22 cellular contexts compared by ENCODE assay signal in genomic region chr4:175999944-176000343, GRCh38.
"Had no signal": no experiment of that assay in that cellular context is flagged by ENCODE, and none has a peak within 500 bp of the region (broad histone marks: within the 10 kb centered on the region; RNA-seq: fewer than 3 reads in every experiment).

No MANE protein-coding gene starts in this region.

- H3K4me2 ChIP-seq: SK-N-SH had no signal

- H3K4me1 ChIP-seq: parathyroid adenoma had no signal

- H3K9me2 ChIP-seq: SK-N-SH had no signal

- H3K36me3 ChIP-seq: brain microvascular endothelial cell, esophagus squamous epithelium, neutrophil, tibial nerve, vagina had no signal

- H3K4me3 ChIP-seq: esophagus squamous epithelium, hepatocyte, tibial nerve, vagina had no signal

- H3K27me3 ChIP-seq: brain microvascular endothelial cell, tibial nerve, vagina had no signal

- H3K9ac ChIP-seq: parathyroid adenoma, SK-N-SH had no signal

- H3K9me3 ChIP-seq: esophagus squamous epithelium, neutrophil, SK-N-SH, tibial nerve, vagina had no signal

- DNase-seq: activated CD4-positive, alpha-beta T cell treated with anti-CD3 and anti-CD28 coated beads, Interleukin-2, amount 10 ng/mL, durations not matched to agents 7 days and 5 days; activated CD8-positive, alpha-beta T cell treated with anti-CD3 and anti-CD28 coated beads, Interleukin-2, amount 10 ng/mL, durations not matched to agents 7 days and 5 days; activated effector memory CD4-positive, alpha-beta T cell treated with Interleukin-2 at 50 U/mL for 16 hours; activated naive CD4-positive, alpha-beta T cell treated with anti-CD3 and anti-CD28 coated beads, Interleukin-2, amount 10 ng/mL, durations not matched to agents 7 days and 5 days; activated naive CD8-positive, alpha-beta T cell treated with anti-CD3 and anti-CD28 coated beads, Interleukin-2, amount 50 U/mL, for 24 hours; activated T-cell treated with anti-CD3 and anti-CD28 coated beads, Interleukin-2, amount 50 U/mL, for 24 hours; anterior cingulate cortex; brain microvascular endothelial cell; cerebellar nuclear complex; effector CD8-positive, alpha-beta T cell; esophagus squamous epithelium; left colon; SK-N-SH; stimulated activated CD4-positive, alpha-beta T cell treated with anti-CD3 and anti-CD28 coated beads, Interleukin-2, amount 100 ng/mL, for 48 hours; T-cell; T-helper 9 cell had no signal

- H3K79me2 ChIP-seq: hepatocyte, parathyroid adenoma had no signal

- H2AFZ ChIP-seq: hepatocyte, parathyroid adenoma had no signal

- H3K27ac ChIP-seq: brain microvascular endothelial cell, esophagus squamous epithelium, hepatocyte, neutrophil, parathyroid adenoma, vagina had no signal

- ATAC-seq: activated CD4-positive, CD25-positive, alpha-beta regulatory T cell treated with anti-CD3 and anti-CD28 coated beads, Interleukin-2, amount 50 U/mL, for 24 hours; activated CD8-positive, alpha-beta T cell treated with anti-CD3 and anti-CD28 coated beads, Interleukin-2, amount 10 ng/mL, durations not matched to agents 7 days and 5 days; activated naive CD8-positive, alpha-beta T cell treated with anti-CD3 and anti-CD28 coated beads, Interleukin-2, amount 50 U/mL, for 24 hours; left colon; T-cell had no signal
